ENCODE assay signal across 9 cellular contexts in the genomic region with DNA sequence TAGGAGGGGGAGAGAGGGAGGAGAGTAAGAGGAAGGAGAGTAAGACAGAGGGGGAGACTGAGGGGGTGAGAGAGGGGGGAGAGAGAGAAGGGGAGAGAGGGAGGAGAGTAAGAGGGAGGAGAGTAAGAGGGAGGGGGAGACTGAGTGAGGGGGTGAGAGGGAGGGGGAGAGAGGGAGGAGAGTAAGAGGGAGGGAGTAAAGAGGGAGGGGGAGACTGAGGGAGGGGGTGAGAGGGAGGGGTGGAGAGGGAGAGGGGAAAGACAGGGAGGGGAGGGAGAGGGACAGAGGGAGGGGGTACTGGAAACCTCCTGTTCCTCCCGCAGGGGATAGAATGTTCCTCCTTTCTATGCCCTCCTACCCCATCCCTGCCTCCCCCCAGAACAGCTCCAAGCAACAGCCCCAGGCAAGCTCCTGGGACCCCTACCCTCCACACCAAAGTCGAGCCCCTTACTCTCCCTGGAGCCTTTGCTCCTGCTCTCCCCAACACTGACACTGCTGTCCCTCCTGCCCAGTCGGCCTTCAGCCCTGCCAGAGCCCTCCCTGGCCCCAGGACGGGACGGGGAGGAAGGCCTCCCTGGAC. TPM values are rescaled to one million over a fixed set of nuclear protein-coding genes. Genes with fewer than 3 reads are reported as not detected.
A peak's percentile ranks its signal among the peaks of the same experiment; 100 is the strongest.
DNase-seq lines count a peak whose midpoint lies in the region; ATAC-seq and TF ChIP-seq lines count a peak whose summit lies in the region.
"Not testable (repeated sequence)": the region's sequence is repeated elsewhere in the genome, so short reads cannot be mapped to it uniquely, and the experiment has no call there.
"Had no signal": no experiment of that assay in that cellular context is flagged by ENCODE, and none has a peak within 500 bp of the region (broad histone marks: within the 10 kb centered on the region; RNA-seq: fewer than 3 reads in every experiment).

No MANE protein-coding gene starts in this region.

- not testable (repeated sequence) for H3K27me3 ChIP-seq in Karpas-422 (ENCODE audit: low read length); lower lobe of right lung (ENCODE audit: low read depth); rectal smooth muscle tissue (ENCODE audit: control insufficient read depth, insufficient read depth, low read length); upper lobe of left lung

- TF ChIP-seq CTCF in chondrocyte (IDR thresholded peaks at IDR 0.05); lower lobe of right lung (IDR thresholded peaks at IDR 0.05); upper lobe of left lung (IDR thresholded peaks at IDR 0.05): not testable (repeated sequence)

- H3K79me2 ChIP-seq in Karpas-422 (ENCODE audit: low read length): not testable (repeated sequence)

- not testable (repeated sequence) for H3K36me3 Mint-ChIP-seq in activated CD4-positive, alpha-beta T cell treated with anti-CD3 and anti-CD28 coated beads for 36 hours (ENCODE audit: low read depth); chondrocyte (ENCODE audit: low read depth)

- H3K9ac ChIP-seq in Karpas-422 (ENCODE audit: low read length); rectal smooth muscle tissue (ENCODE audit: low read length): not testable (repeated sequence)

- TF ChIP-seq EP300 in upper lobe of left lung (IDR thresholded peaks at IDR 0.05): not testable (repeated sequence)

- not testable (repeated sequence) for ATAC-seq in activated CD4-positive, alpha-beta T cell treated with anti-CD3 and anti-CD28 coated beads for 36 hours
- ATAC-seq in lower lobe of right lung (peak in 1 of 2 donors; percentile 0), upper lobe of left lung (ENCODE audit: low FRiP score in 2 of 2) (peak in 1 of 2 donors; percentile 1)

- not testable (repeated sequence) for H4K20me1 ChIP-seq in Karpas-422 (ENCODE audit: insufficient read depth, low read depth, low read length)

- H3K9me2 ChIP-seq in Karpas-422 (replicated peaks; ENCODE audit: insufficient read depth, low read length): not testable (repeated sequence)

- H3K4me3 ChIP-seq in Karpas-422 (ENCODE audit: low read length): not testable (repeated sequence)
- H3K4me3 ChIP-seq in lower lobe of right lung (peak overlapping the region; percentile 30), rectal smooth muscle tissue (ENCODE audit: low read length) (peak overlapping the region; percentile 4), upper lobe of left lung (peak overlapping the region in 1 of 4 donors; percentile 21)

- POLR2A ChIA-PET in activated CD4-positive, alpha-beta T cell treated with anti-CD3 and anti-CD28 coated beads for 36 hours (lab: Charles Lee): not testable (repeated sequence)

- not testable (repeated sequence) for TF ChIP-seq POLR2A in upper lobe of left lung (IDR thresholded peaks at IDR 0.05)

- 10 to 12% methylated on average over 5 of the region's 5 CpGs for WGBS in upper lobe of left lung, 2 donors

- H3K9me3 Mint-ChIP-seq in activated CD4-positive, alpha-beta T cell treated with anti-CD3 and anti-CD28 coated beads for 36 hours (ENCODE audit: low read depth); chondrocyte (ENCODE audit: low read depth): not testable (repeated sequence)

- peak; percentile 67 for DNase-seq in Daoy (ENCODE audit: low read depth)
- peak; percentile 70 for DNase-seq in Karpas-422
- peak; percentile 18 for DNase-seq in activated CD4-positive, alpha-beta T cell treated with anti-CD3 and anti-CD28 coated beads for 36 hours
- DNase-seq in chondrocyte (ENCODE audit: low spot score): not testable (repeated sequence)
- peak; percentile 9 for DNase-seq in glomerular endothelial cell (ENCODE audit: extremely low read depth, low read depth, low spot score)
- peak; percentile 51 for DNase-seq in lower lobe of right lung
- peak; percentile 19 to 62 for DNase-seq in upper lobe of left lung

- H3K4me1 ChIP-seq in Karpas-422 (ENCODE audit: low read length); lower lobe of right lung; rectal smooth muscle tissue (ENCODE audit: control insufficient read depth, insufficient read depth, low read length); upper lobe of left lung: not testable (repeated sequence)

- H3K27ac Mint-ChIP-seq in activated CD4-positive, alpha-beta T cell treated with anti-CD3 and anti-CD28 coated beads for 36 hours; chondrocyte (ENCODE audit: unreplicated experiment): not testable (repeated sequence)

- not testable (repeated sequence) for H3K36me3 ChIP-seq in Karpas-422 (ENCODE audit: insufficient read depth, low read length); lower lobe of right lung; rectal smooth muscle tissue (ENCODE audit: control insufficient read depth, insufficient read depth, low read length); upper lobe of left lung

- not testable (repeated sequence) for H2AFZ ChIP-seq in Karpas-422 (ENCODE audit: low read length)

- intact Hi-C loops in activated CD4-positive, alpha-beta T cell treated with anti-CD3 and anti-CD28 coated beads for 36 hours (cut with DNase I, micrococcal nuclease); lower lobe of right lung (cut with DNase I): not testable (repeated sequence)

- H3K27ac ChIP-seq in Karpas-422 (ENCODE audit: low read length): not testable (repeated sequence)
- H3K27ac ChIP-seq in lower lobe of right lung: peak overlapping the region; percentile 66
- peak overlapping the region; percentile 72 for H3K27ac ChIP-seq in rectal smooth muscle tissue (ENCODE audit: low read depth, low read length)
- peak overlapping the region in 3 of 4 donors; percentile 75 to 85 (median 81) for H3K27ac ChIP-seq in upper lobe of left lung

- H3K27me3 Mint-ChIP-seq in activated CD4-positive, alpha-beta T cell treated with anti-CD3 and anti-CD28 coated beads for 36 hours; chondrocyte (ENCODE audit: low read depth): not testable (repeated sequence)

- CTCF ChIA-PET in activated CD4-positive, alpha-beta T cell treated with anti-CD3 and anti-CD28 coated beads for 36 hours (lab: Charles Lee): not testable (repeated sequence)

- H3K9me3 ChIP-seq in Karpas-422 (ENCODE audit: low read length); lower lobe of right lung; upper lobe of left lung: not testable (repeated sequence)

- H3K4me3 Mint-ChIP-seq in activated CD4-positive, alpha-beta T cell treated with anti-CD3 and anti-CD28 coated beads for 36 hours: not testable (repeated sequence)
- H3K4me3 Mint-ChIP-seq in chondrocyte (ENCODE audit: unreplicated experiment): peak overlapping the region; percentile 12

- not testable (repeated sequence) for H3K4me1 Mint-ChIP-seq in activated CD4-positive, alpha-beta T cell treated with anti-CD3 and anti-CD28 coated beads for 36 hours; chondrocyte (ENCODE audit: low read depth)

- H3K4me2 ChIP-seq in Karpas-422 (ENCODE audit: low read depth, low read length, poor library complexity, severe bottlenecking): peak overlapping the region; percentile 23

RNA-seq across cellular contexts. Expression of gene RASA4B, which starts 4.8 kb away (rescaled TPM):
- total RNA-seq in Daoy (2014; rRNA removed; shearing (Covaris generic)): 0.95 TPM in 1 of 2 replicates, not detected in the other
- 2.4 and 5.6 TPM in 2 replicates for total RNA-seq in Karpas-422 (2014; rRNA removed; shearing (Covaris generic); ENCODE audit: low replicate concordance)
- total RNA-seq in activated CD4-positive, alpha-beta T cell treated with anti-CD3 and anti-CD28 coated beads for 36 hours: 10 to 100 TPM; 28.6 to 30.1 TPM
- 7.5 to 12.3 TPM (median 9.9 TPM) in 3 replicates for total RNA-seq in chondrocyte
- total RNA-seq in glomerular endothelial cell: 12.1 and 14.4 TPM in 2 replicates
- total RNA-seq in lower lobe of right lung: 22.6 TPM
- total RNA-seq in upper lobe of left lung: 10 to 100 TPM in 4 of 6 donors, 1 to 10 TPM in 2; 4.8 to 31.6 (median 22.3) TPM

RNA-seq across cellular contexts. Expression of gene UPK3BL2, which starts 30.8 kb away (rescaled TPM):
- 1.4 TPM in 1 of 2 replicates, not detected in the other for total RNA-seq in Daoy (2014; rRNA removed; shearing (Covaris generic))
- total RNA-seq in Karpas-422 (2014; rRNA removed; shearing (Covaris generic); ENCODE audit: low replicate concordance): 19.8 and 49.4 TPM in 2 replicates
- total RNA-seq in activated CD4-positive, alpha-beta T cell treated with anti-CD3 and anti-CD28 coated beads for 36 hours: 10 to 100 TPM; 23.4 to 43.5 TPM
- total RNA-seq in chondrocyte (3.3 to 4.0 TPM (median 3.3 TPM) in 3 replicates), glomerular endothelial cell (9.7 and 11.7 TPM in 2 replicates), lower lobe of right lung (26.9 TPM), upper lobe of left lung (10 to 100 TPM in 4 of 6 donors, 1 to 10 TPM in 2; 3.0 to 30.4 (median 16.6) TPM)

RNA-seq across cellular contexts. Expression of gene POLR2J, which starts 34.0 kb away (rescaled TPM):
- total RNA-seq in Daoy (2014; rRNA removed; shearing (Covaris generic)): 41.0 and 60.1 TPM in 2 replicates
- 53.1 and 60.7 TPM in 2 replicates for total RNA-seq in Karpas-422 (2014; rRNA removed; shearing (Covaris generic); ENCODE audit: low replicate concordance)
- total RNA-seq in activated CD4-positive, alpha-beta T cell treated with anti-CD3 and anti-CD28 coated beads for 36 hours: 10 to 100 TPM; 32.6 to 46.1 TPM
- 33.1 to 41.0 TPM (median 36.6 TPM) in 3 replicates for total RNA-seq in chondrocyte
- total RNA-seq in glomerular endothelial cell: 50.5 and 54.8 TPM in 2 replicates
- total RNA-seq in lower lobe of right lung: 37.9 TPM
- total RNA-seq in upper lobe of left lung: 10 to 100 TPM; 15.2 to 37.1 (median 26.6) TPM

RNA-seq across cellular contexts. Expression of gene SPDYE2, which starts 38.3 kb away (rescaled TPM):
- not detected in 2 replicates for total RNA-seq in Daoy (2014; rRNA removed; shearing (Covaris generic))
- total RNA-seq in Karpas-422 (2014; rRNA removed; shearing (Covaris generic); ENCODE audit: low replicate concordance): not detected in 2 replicates
- total RNA-seq in activated CD4-positive, alpha-beta T cell treated with anti-CD3 and anti-CD28 coated beads for 36 hours: not detected
- total RNA-seq in chondrocyte: not detected in 3 replicates
- not detected in 2 replicates for total RNA-seq in glomerular endothelial cell
- not detected for total RNA-seq in lower lobe of right lung
- total RNA-seq in upper lobe of left lung: 1 to 10 TPM in 1 of 6 donors, under 1 TPM in 1, not detected in 4; 0.23 to 1.1 TPM
- total RNA-seq: subcutaneous adipose tissue had no signal

RNA-seq across cellular contexts. Expression of gene LRWD1, which starts 47.9 kb away (rescaled TPM):
- total RNA-seq in Daoy (2014; rRNA removed; shearing (Covaris generic)): 112 and 165 TPM in 2 replicates
- total RNA-seq in Karpas-422 (2014; rRNA removed; shearing (Covaris generic); ENCODE audit: low replicate concordance): 15.2 and 24.9 TPM in 2 replicates
- 10 to 100 TPM; 13.6 to 14.4 TPM for total RNA-seq in activated CD4-positive, alpha-beta T cell treated with anti-CD3 and anti-CD28 coated beads for 36 hours
- total RNA-seq in chondrocyte (16.1 to 18.5 TPM (median 16.7 TPM) in 3 replicates), glomerular endothelial cell (17.1 and 23.5 TPM in 2 replicates), lower lobe of right lung (19.2 TPM), upper lobe of left lung (10 to 100 TPM; 13.2 to 33.8 (median 31.6) TPM)
